1 cellular context compared by ENCODE assay signal in genomic region chrX:133391116-133391515, GRCh38.
TF ChIP-seq lines count a peak whose summit lies in the region.

No MANE protein-coding gene starts in this region.

TF ChIP-seq in WTC11, 78 proteins besides CTCF, POLR2A, EP300 and RAD21 (continued from another document):
- no peak for TF ChIP-seq ARID4B (CRISPR knock-in tag; IDR thresholded peaks at IDR 0.05; ENCODE audit: borderline replicate concordance)
- TF ChIP-seq, protein P1, sequence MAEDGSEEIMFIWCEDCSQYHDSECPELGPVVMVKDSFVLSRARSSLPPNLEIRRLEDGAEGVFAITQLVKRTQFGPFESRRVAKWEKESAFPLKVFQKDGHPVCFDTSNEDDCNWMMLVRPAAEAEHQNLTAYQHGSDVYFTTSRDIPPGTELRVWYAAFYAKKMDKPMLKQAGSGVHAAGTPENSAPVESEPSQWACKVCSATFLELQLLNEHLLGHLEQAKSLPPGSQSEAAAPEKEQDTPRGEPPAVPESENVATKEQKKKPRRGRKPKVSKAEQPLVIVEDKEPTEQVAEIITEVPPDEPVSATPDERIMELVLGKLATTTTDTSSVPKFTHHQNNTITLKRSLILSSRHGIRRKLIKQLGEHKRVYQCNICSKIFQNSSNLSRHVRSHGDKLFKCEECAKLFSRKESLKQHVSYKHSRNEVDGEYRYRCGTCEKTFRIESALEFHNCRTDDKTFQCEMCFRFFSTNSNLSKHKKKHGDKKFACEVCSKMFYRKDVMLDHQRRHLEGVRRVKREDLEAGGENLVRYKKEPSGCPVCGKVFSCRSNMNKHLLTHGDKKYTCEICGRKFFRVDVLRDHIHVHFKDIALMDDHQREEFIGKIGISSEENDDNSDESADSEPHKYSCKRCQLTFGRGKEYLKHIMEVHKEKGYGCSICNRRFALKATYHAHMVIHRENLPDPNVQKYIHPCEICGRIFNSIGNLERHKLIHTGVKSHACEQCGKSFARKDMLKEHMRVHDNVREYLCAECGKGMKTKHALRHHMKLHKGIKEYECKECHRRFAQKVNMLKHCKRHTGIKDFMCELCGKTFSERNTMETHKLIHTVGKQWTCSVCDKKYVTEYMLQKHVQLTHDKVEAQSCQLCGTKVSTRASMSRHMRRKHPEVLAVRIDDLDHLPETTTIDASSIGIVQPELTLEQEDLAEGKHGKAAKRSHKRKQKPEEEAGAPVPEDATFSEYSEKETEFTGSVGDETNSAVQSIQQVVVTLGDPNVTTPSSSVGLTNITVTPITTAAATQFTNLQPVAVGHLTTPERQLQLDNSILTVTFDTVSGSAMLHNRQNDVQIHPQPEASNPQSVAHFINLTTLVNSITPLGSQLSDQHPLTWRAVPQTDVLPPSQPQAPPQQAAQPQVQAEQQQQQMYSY (CRISPR knock-in tag; IDR thresholded peaks at IDR 0.05), result no peak
- no peak for TF ChIP-seq FOXJ3 (CRISPR knock-in tag; IDR thresholded peaks at IDR 0.05; ENCODE audit: borderline replicate concordance)
- TF ChIP-seq, protein P2, sequence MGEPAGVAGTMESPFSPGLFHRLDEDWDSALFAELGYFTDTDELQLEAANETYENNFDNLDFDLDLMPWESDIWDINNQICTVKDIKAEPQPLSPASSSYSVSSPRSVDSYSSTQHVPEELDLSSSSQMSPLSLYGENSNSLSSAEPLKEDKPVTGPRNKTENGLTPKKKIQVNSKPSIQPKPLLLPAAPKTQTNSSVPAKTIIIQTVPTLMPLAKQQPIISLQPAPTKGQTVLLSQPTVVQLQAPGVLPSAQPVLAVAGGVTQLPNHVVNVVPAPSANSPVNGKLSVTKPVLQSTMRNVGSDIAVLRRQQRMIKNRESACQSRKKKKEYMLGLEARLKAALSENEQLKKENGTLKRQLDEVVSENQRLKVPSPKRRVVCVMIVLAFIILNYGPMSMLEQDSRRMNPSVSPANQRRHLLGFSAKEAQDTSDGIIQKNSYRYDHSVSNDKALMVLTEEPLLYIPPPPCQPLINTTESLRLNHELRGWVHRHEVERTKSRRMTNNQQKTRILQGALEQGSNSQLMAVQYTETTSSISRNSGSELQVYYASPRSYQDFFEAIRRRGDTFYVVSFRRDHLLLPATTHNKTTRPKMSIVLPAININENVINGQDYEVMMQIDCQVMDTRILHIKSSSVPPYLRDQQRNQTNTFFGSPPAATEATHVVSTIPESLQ (CRISPR knock-in tag; IDR thresholded peaks at IDR 0.05), result no peak
